In the genomic region with DNA sequence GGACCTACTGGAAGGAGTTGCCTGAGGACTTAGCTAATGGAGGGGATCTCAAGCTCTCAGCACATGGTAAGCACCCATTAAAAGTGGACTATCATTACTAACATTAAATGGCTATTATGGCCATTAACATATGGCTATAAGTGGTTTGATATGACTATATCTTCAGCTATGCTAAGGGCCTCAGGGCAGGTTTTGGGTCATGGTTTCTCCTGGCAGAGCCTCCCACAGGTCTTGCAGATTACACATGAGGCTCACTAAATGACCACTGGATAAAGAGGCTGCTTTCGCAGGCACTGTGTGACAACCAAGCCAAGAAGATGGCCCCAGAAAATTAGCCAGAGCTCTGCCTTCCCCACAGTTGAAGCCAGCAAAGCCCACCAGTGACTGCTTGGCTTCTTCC, we compare ENCODE assay signal across 27 cellular contexts. TPM values are rescaled to one million over a fixed set of nuclear protein-coding genes. Genes with fewer than 3 reads are reported as not detected.
"Had no signal": no experiment of that assay in that cellular context is flagged by ENCODE, and none has a peak within 500 bp of the region (broad histone marks: within the 10 kb centered on the region; RNA-seq: fewer than 3 reads in every experiment).

No MANE protein-coding gene starts in this region.

- H3K27ac ChIP-seq: esophagus muscularis mucosa, foreskin keratinocyte, heart right ventricle, pancreas, prostate gland, sigmoid colon, stomach, thyroid gland, WERI-Rb-1 had no signal

- H3K4me3 ChIP-seq: esophagus muscularis mucosa, heart right ventricle, left lung, pancreas, prostate gland, sigmoid colon, stomach, thyroid gland had no signal

- H3K27ac Mint-ChIP-seq: activated CD4-positive, alpha-beta memory T cell treated with anti-CD3 and anti-CD28 coated beads, Interleukin-2, amount 10 ng/mL, durations not matched to agents 7 days and 5 days; activated CD4-positive, alpha-beta T cell treated with anti-CD3 and anti-CD28 coated beads, Interleukin-2, amount 10 ng/mL, durations not matched to agents 24 days and 14 days; activated T-helper 17 cell treated with anti-CD3 and anti-CD28 coated beads, Interleukin-2, amount 50 U/mL, for 72 hours; stimulated activated memory B cell treated with anti-CD40 and anti-IgM and Interleukin-4, amounts not matched to agents 10 μg/mL and 1 μg/mL and 100 μg/mL, for 72 hours had no signal

- H3K36me3 Mint-ChIP-seq: stimulated activated memory B cell treated with anti-CD40 and anti-IgM and Interleukin-4, amounts not matched to agents 10 μg/mL and 1 μg/mL and 100 μg/mL, for 72 hours had no signal

- H3K4me1 ChIP-seq: pancreas, prostate gland, sigmoid colon, stomach had no signal

- H3K27me3 ChIP-seq: esophagus muscularis mucosa, foreskin keratinocyte, heart right ventricle, left lung, pancreas, sigmoid colon, stomach, thyroid gland had no signal

- ATAC-seq: activated T-cell treated with anti-CD3 and anti-CD28 coated beads, Interleukin-2, amount 50 U/mL, for 4 hours; activated T-helper 17 cell treated with anti-CD3 and anti-CD28 coated beads, Interleukin-2, amount 50 U/mL, for 72 hours; foreskin keratinocyte; heart right ventricle; pancreas; stimulated activated memory B cell treated with anti-CD40 and anti-IgM and Interleukin-4, amounts not matched to agents 10 μg/mL and 1 μg/mL and 100 μg/mL, for 72 hours had no signal

- H3K9me3 Mint-ChIP-seq: activated CD4-positive, alpha-beta memory T cell treated with anti-CD3 and anti-CD28 coated beads, Interleukin-2, amount 10 ng/mL, durations not matched to agents 7 days and 5 days; activated CD4-positive, alpha-beta T cell treated with anti-CD3 and anti-CD28 coated beads, Interleukin-2, amount 10 ng/mL, durations not matched to agents 24 days and 14 days; activated T-cell treated with anti-CD3 and anti-CD28 coated beads, Interleukin-2, amount 50 U/mL, for 4 hours; activated T-helper 17 cell treated with anti-CD3 and anti-CD28 coated beads, Interleukin-2, amount 50 U/mL, for 72 hours; stimulated activated memory B cell treated with anti-CD40 and anti-IgM and Interleukin-4, amounts not matched to agents 10 μg/mL and 1 μg/mL and 100 μg/mL, for 72 hours had no signal

- H3K4me1 Mint-ChIP-seq: activated CD4-positive, alpha-beta memory T cell treated with anti-CD3 and anti-CD28 coated beads, Interleukin-2, amount 10 ng/mL, durations not matched to agents 7 days and 5 days; activated CD4-positive, alpha-beta T cell treated with anti-CD3 and anti-CD28 coated beads, Interleukin-2, amount 10 ng/mL, durations not matched to agents 24 days and 14 days; activated T-helper 17 cell treated with anti-CD3 and anti-CD28 coated beads, Interleukin-2, amount 50 U/mL, for 72 hours; stimulated activated memory B cell treated with anti-CD40 and anti-IgM and Interleukin-4, amounts not matched to agents 10 μg/mL and 1 μg/mL and 100 μg/mL, for 72 hours had no signal

- H3K4me3 Mint-ChIP-seq: activated CD4-positive, alpha-beta memory T cell treated with anti-CD3 and anti-CD28 coated beads, Interleukin-2, amount 10 ng/mL, durations not matched to agents 7 days and 5 days; activated CD4-positive, alpha-beta T cell treated with anti-CD3 and anti-CD28 coated beads, Interleukin-2, amount 10 ng/mL, durations not matched to agents 24 days and 14 days; activated T-cell treated with anti-CD3 and anti-CD28 coated beads, Interleukin-2, amount 50 U/mL, for 4 hours; activated T-helper 17 cell treated with anti-CD3 and anti-CD28 coated beads, Interleukin-2, amount 50 U/mL, for 72 hours; stimulated activated memory B cell treated with anti-CD40 and anti-IgM and Interleukin-4, amounts not matched to agents 10 μg/mL and 1 μg/mL and 100 μg/mL, for 72 hours had no signal

- H3K36me3 ChIP-seq: esophagus muscularis mucosa, heart right ventricle, left lung, pancreas, prostate gland, sigmoid colon, stomach, thyroid gland, WERI-Rb-1 had no signal

- H3K9me3 ChIP-seq: esophagus muscularis mucosa, heart right ventricle, left lung, pancreas, prostate gland, sigmoid colon, stomach, thyroid gland had no signal

- DNase-seq: activated CD4-positive, alpha-beta memory T cell treated with anti-CD3 and anti-CD28 coated beads, Interleukin-2, amount 10 ng/mL, durations not matched to agents 7 days and 5 days; activated CD4-positive, alpha-beta T cell treated with anti-CD3 and anti-CD28 coated beads, Interleukin-2, amount 10 ng/mL, durations not matched to agents 24 days and 14 days; activated CD4-positive, CD25-positive, alpha-beta regulatory T cell treated with anti-CD3 and anti-CD28 coated beads, Interleukin-2, amount 50 U/mL, for 72 hours; activated gamma-delta T cell treated with Interleukin-2 at 50 U/mL for 16 hours; activated naive CD4-positive, alpha-beta T cell treated with anti-CD3 and anti-CD28 coated beads, Interleukin-2, amount 50 U/mL, for 16 hours; activated T-cell treated with anti-CD3 and anti-CD28 coated beads, Interleukin-2, amount 50 U/mL, for 4 hours; amniotic stem cell; central memory CD4-positive, alpha-beta T cell; foreskin keratinocyte; heart right ventricle; left lung; nucleus accumbens; pancreas; retina; sigmoid colon; small intestine; stimulated activated CD4-positive, alpha-beta T cell treated with anti-CD3 and anti-CD28 coated beads, Interleukin-1b, Interleukin-23, amount 100 ng/mL, for 48 hours; stimulated activated CD4-positive, alpha-beta T cell treated with anti-CD3 and anti-CD28 coated beads, Interleukin-4, amount 100 ng/mL, for 4 hours; stimulated activated CD8-positive, alpha-beta memory T cell treated with anti-CD3 and anti-CD28 coated beads, Interleukin-4, amount 100 ng/mL, for 48 hours; thyroid gland; WERI-Rb-1 had no signal

RNA-seq across cellular contexts. Expression of gene CCNJL, which starts 15.4 kb away (rescaled TPM):
- total RNA-seq: activated CD4-positive, alpha-beta memory T cell treated with anti-CD3 and anti-CD28 coated beads, Interleukin-2, amount 10 ng/mL, durations not matched to agents 7 days and 5 days; activated CD4-positive, alpha-beta T cell treated with anti-CD3 and anti-CD28 coated beads, Interleukin-2, amount 10 ng/mL, durations not matched to agents 24 days and 14 days; activated T-helper 17 cell treated with anti-CD3 and anti-CD28 coated beads, Interleukin-2, amount 50 U/mL, for 72 hours; T-helper 1 cell treated with Interleukin-12 subunit alpha and Interleukin-12 subunit beta and Interleukin-4 antibody, amounts not matched to agents 30 ng/mL and 1 ng/mL, for 36 hours had no signal
